7 cellular contexts compared by ENCODE assay signal in the genomic region with DNA sequence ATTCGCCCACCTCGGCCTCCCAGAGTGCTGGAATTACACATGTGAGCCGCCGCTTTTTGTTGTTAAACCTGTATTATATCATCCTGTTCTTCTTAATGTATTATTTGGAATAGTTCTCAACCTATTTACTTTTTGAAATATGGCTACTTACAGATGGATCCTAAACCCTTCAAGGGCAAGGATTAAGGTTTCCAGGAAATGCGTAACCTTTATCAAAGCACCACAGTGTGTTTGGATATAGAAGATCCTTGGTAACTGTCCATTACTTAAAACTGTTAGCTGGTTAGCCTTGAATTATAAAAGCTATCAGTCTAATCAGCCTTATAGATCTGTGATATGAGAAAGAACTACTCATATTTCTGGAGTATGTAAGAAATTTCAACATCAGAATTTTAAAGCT. TPM values are rescaled to one million over a fixed set of nuclear protein-coding genes. Genes with fewer than 3 reads are reported as not detected.
"Had no signal": no experiment of that assay in that cellular context is flagged by ENCODE, and none has a peak within 500 bp of the region (broad histone marks: within the 10 kb centered on the region; RNA-seq: fewer than 3 reads in every experiment).

No MANE protein-coding gene starts in this region.

- H3K4me2 ChIP-seq: KMS-11 had no signal

- DNase-seq: IMR-90, KBM-7, KG1 had no signal

- FAIRE-seq: HepG2 had no signal

- ATAC-seq: HepG2 had no signal

- H3K27ac ChIP-seq: HL-60, KMS-11 had no signal

- H3K9ac ChIP-seq: KMS-11 had no signal

RNA-seq across cellular contexts. Expression of gene MROH8, which starts 12.5 kb away (rescaled TPM):
- total RNA-seq: HT-29 had no signal
